Comparison of ENCODE assay signal across 8 cellular contexts in genomic region chr13:104984296-104984818, GRCh38.
A peak's percentile ranks its signal among the peaks of the same experiment; 100 is the strongest.
DNase-seq lines count a peak whose midpoint lies in the region; ATAC-seq and TF ChIP-seq lines count a peak whose summit lies in the region.

No MANE protein-coding gene starts in this region.

- H3K9ac ChIP-seq in mesendoderm (ENCODE audit: low read length), result no peak overlapping the region

- no peak overlapping the region for H3K23ac ChIP-seq in mesendoderm (ENCODE audit: low read length)

- peaks cover 3% of the 10 kb centered on the region for H3K9me3 Mint-ChIP-seq in natural killer cell treated with Interleukin-12 subunit alpha and Interleukin-12 subunit beta and Interleukin-15 and Interleukin-18, amount 100 ng/mL, for 72 hours

- no peak overlapping the region for H3K4me2 ChIP-seq in mesendoderm (ENCODE audit: low read length)

- H3K4me3 Mint-ChIP-seq in natural killer cell treated with Interleukin-12 subunit alpha and Interleukin-12 subunit beta and Interleukin-15 and Interleukin-18, amount 100 ng/mL, for 72 hours, result peak overlapping the region; percentile 20

- H3K4me1 ChIP-seq in mesendoderm (ENCODE audit: control insufficient read depth, low read depth, low read length), result no peaks in the 10 kb centered on the region

- H4K8ac ChIP-seq in mesendoderm (ENCODE audit: low read depth, low read length), result no peak overlapping the region

- H3K4me1 Mint-ChIP-seq in natural killer cell treated with Interleukin-12 subunit alpha and Interleukin-12 subunit beta and Interleukin-15 and Interleukin-18, amount 100 ng/mL, for 72 hours (ENCODE audit: low read depth in 2 of 2), result peaks cover 14 to 15% of the 10 kb centered on the region in 2 donors

- no peak overlapping the region for H2AK5ac ChIP-seq in mesendoderm (ENCODE audit: low read length)

- H3K56ac ChIP-seq in mesendoderm (ENCODE audit: low read length), result no peak overlapping the region

- H2BK5ac ChIP-seq in mesendoderm (ENCODE audit: low read length), result no peak overlapping the region

- H3K27ac Mint-ChIP-seq in natural killer cell treated with Interleukin-12 subunit alpha and Interleukin-12 subunit beta and Interleukin-15 and Interleukin-18, amount 100 ng/mL, for 72 hours, result peak overlapping the region; percentile 10 to 84

- H2BK120ac ChIP-seq in mesendoderm (ENCODE audit: low read depth, low read length), result no peak overlapping the region

- no peaks in the 10 kb centered on the region for H3K27me3 Mint-ChIP-seq in natural killer cell treated with Interleukin-12 subunit alpha and Interleukin-12 subunit beta and Interleukin-15 and Interleukin-18, amount 100 ng/mL, for 72 hours

- H3K79me1 ChIP-seq in mesendoderm (ENCODE audit: low read length), result no peaks in the 10 kb centered on the region

- H3K27ac ChIP-seq in mesendoderm (ENCODE audit: low read depth, low read length), result no peak overlapping the region

- no CpG with 5 or more reads among the region's 2 CpGs for WGBS in mesendoderm (ENCODE audit: extremely low coverage, insufficient coverage, low lambda C conversion rate)

- DNase-seq in AML-193 (lab: John Stamatoyannopoulos, UW) (peak; percentile 99), RPMI8226 (peak; percentile 83), cardiac fibroblast (ENCODE audit: low read depth in 2 of 2) (peak; percentile 55 to 57), NCI-H774 (lab: John Stamatoyannopoulos, UW) (no peak), mesendoderm (no peak)
- DNase-seq in natural killer cell treated with Interleukin-12 subunit alpha and Interleukin-12 subunit beta and Interleukin-15 and Interleukin-18, amount 100 ng/mL, for 72 hours (ENCODE audit: low spot score), result no peak

- peak; percentile 89 for ATAC-seq in GM18907 (IDR thresholded peaks at IDR 0.05; ENCODE audit: unreplicated experiment)
- ATAC-seq in HG03103 (IDR thresholded peaks at IDR 0.05; ENCODE audit: low read depth, unreplicated experiment), result peak; percentile 78
- peak in 1 of 2 donors; percentile 77 for ATAC-seq in natural killer cell treated with Interleukin-12 subunit alpha and Interleukin-12 subunit beta and Interleukin-15 and Interleukin-18, amount 100 ng/mL, for 72 hours

- H4K5ac ChIP-seq in mesendoderm (ENCODE audit: low read length), result no peak overlapping the region

- no peak for TF ChIP-seq CTCF in cardiac fibroblast (IDR thresholded peaks at IDR 0.05; ENCODE audit: low read depth, low read length)

- H3K4me3 ChIP-seq in cardiac fibroblast (replicated peaks in 1 of 2; ENCODE audit: low read depth in 2 of 2, low read length in 2 of 2) (no peak overlapping the region), mesendoderm (ENCODE audit: low read length) (no peak overlapping the region)

- H3K18ac ChIP-seq in mesendoderm (ENCODE audit: low read length), result no peak overlapping the region

- H3K4ac ChIP-seq in mesendoderm (ENCODE audit: low read depth, low read length), result no peak overlapping the region

- H3K36me3 ChIP-seq in mesendoderm (ENCODE audit: control insufficient read depth, insufficient read depth, low read length), result no peaks in the 10 kb centered on the region

- H3K79me2 ChIP-seq in mesendoderm (ENCODE audit: control insufficient read depth, insufficient read depth, low read length), result no peaks in the 10 kb centered on the region

- no peak overlapping the region for H2BK15ac ChIP-seq in mesendoderm (replicated peaks; ENCODE audit: low read depth)

- H3K36me3 Mint-ChIP-seq in natural killer cell treated with Interleukin-12 subunit alpha and Interleukin-12 subunit beta and Interleukin-15 and Interleukin-18, amount 100 ng/mL, for 72 hours, result no peaks in the 10 kb centered on the region

- no peaks in the 10 kb centered on the region for H3K27me3 ChIP-seq in mesendoderm (ENCODE audit: insufficient read depth, low read length, poor library complexity)

Comparison
In these comparisons a context has a peak if more than half of its experiments do, and no peak if none do; other contexts are left out.
1. DNase-seq: peak in AML-193 (2 of 2), RPMI8226 (single experiment) and cardiac fibroblast (2 of 2); none in natural killer cell treated with Interleukin-12 subunit alpha and Interleukin-12 subunit beta and Interleukin-15 and Interleukin-18, amount 100 ng/mL, for 72 hours (single experiment), NCI-H774 (single experiment) and mesendoderm (single experiment).